ENCODE assay signal across 9 cellular contexts in the genomic region with DNA sequence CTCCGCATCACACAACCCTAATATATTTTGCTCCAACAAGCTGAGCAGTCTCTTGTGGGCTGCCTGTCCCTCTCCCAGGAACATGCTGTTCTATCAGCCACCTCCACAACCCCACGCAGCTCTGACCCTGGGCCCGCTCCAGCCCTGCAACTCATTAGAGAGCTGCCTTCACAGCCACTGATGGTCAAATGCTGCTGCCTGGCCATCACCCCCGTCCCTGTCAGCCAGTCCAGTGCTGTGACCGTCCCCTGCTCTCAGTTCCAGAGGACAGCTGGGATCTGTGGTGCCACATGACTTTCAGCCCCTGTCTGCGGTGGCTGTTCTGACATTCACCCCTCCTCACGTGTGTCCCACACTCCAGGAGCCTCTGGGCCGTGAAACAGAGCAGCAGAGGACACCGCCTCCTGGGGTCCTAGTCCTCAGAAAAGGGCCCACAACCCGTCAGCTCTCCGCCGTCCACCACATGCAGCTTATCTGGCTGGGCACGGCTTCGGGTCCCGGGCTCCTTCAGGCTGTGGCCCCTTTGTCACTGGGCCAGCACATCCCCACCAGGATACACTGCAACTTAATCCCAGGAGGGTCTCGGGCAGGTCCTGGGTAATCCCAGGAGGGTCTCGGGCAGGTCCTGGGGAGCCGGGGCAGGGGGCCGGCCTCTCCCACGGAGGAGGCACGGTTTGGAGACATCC. TPM values are rescaled to one million over a fixed set of nuclear protein-coding genes. Genes with fewer than 3 reads are reported as not detected.
DNase-seq lines count a peak whose midpoint lies in the region; FAIRE-seq and TF ChIP-seq lines count a peak whose summit lies in the region.
"Had no signal": no experiment of that assay in that cellular context is flagged by ENCODE, and none has a peak within 500 bp of the region (broad histone marks: within the 10 kb centered on the region; RNA-seq: fewer than 3 reads in every experiment).

No MANE protein-coding gene starts in this region.

- no peaks in the 10 kb centered on the region for H3K27me3 Mint-ChIP-seq in activated naive CD8-positive, alpha-beta T cell treated with anti-CD3 and anti-CD28 coated beads for 36 hours

- no peaks in the 10 kb centered on the region for H3K9me3 Mint-ChIP-seq in activated naive CD8-positive, alpha-beta T cell treated with anti-CD3 and anti-CD28 coated beads for 36 hours

- H3K9ac ChIP-seq in kidney (ENCODE audit: low read length in 2 of 2), result peak overlapping the region in 1 of 2 donors; percentile 7

- DNase-seq in H7, result peak; percentile 48
- no peak for DNase-seq in activated naive CD8-positive, alpha-beta T cell treated with anti-CD3 and anti-CD28 coated beads for 36 hours
- peak; percentile 95 for DNase-seq in kidney
- no peak for DNase-seq in stimulated activated CD4-positive, alpha-beta T cell treated with anti-CD3 and anti-CD28 coated beads, Interleukin-4, amount 100 ng/mL, for 4 hours
- no peak for DNase-seq in MV-4-11 (lab: John Stamatoyannopoulos, UW)
- DNase-seq in stimulated activated CD4-positive, alpha-beta T cell treated with anti-CD3 and anti-CD28 coated beads, Interleukin-2, amount 100 ng/mL, for 48 hours, result no peak
- DNase-seq in D721Med (ENCODE audit: insufficient read length, low spot score), result no peak

- H3K4me3 ChIP-seq in H7 (ENCODE audit: insufficient read depth, low read depth, low read length) (no peak overlapping the region), kidney (ENCODE audit: low read length in 2 of 2) (no peak overlapping the region), skin epidermis (peak overlapping the region in 1 of 7 experiments; percentile 38)

- intact Hi-C loops in kidney (cut with DNase I), result no loop called here

- peaks cover 8% of the 10 kb centered on the region for H3K27me3 ChIP-seq in H7 (ENCODE audit: control insufficient read depth, insufficient read depth, low read length)

- no peaks in the 10 kb centered on the region for H3K9me3 ChIP-seq in kidney (ENCODE audit: control insufficient read depth in 1 of 2, low read length in 2 of 2)

- H3K4me3 Mint-ChIP-seq in activated naive CD8-positive, alpha-beta T cell treated with anti-CD3 and anti-CD28 coated beads for 36 hours, result peak overlapping the region; percentile 29

- peaks cover 3 to 42% of the 10 kb centered on the region in 2 donors for H3K4me1 ChIP-seq in kidney (ENCODE audit: control insufficient read depth in 1 of 2, insufficient read depth in 1 of 2, low read depth in 1 of 2, low read length in 2 of 2)

- TF ChIP-seq CTCF in kidney (IDR thresholded peaks at IDR 0.05; ENCODE audit: borderline replicate concordance, extremely low read depth, insufficient read depth), result no peak
- TF ChIP-seq CTCF in D721Med (IDR thresholded peaks at IDR 0.05; ENCODE audit: insufficient read depth, missing control alignments), result no peak

- peak overlapping the region; percentile 37 for H3K27ac Mint-ChIP-seq in activated naive CD8-positive, alpha-beta T cell treated with anti-CD3 and anti-CD28 coated beads for 36 hours

- no peaks in the 10 kb centered on the region for H3K36me3 ChIP-seq in H7 (replicated peaks; ENCODE audit: control insufficient read depth, insufficient read depth, low read length)
- no peaks in the 10 kb centered on the region for H3K36me3 ChIP-seq in kidney (ENCODE audit: control insufficient read depth in 1 of 2, insufficient read depth in 2 of 2, low read length in 2 of 2)

- H3K27ac ChIP-seq in kidney (ENCODE audit: low read depth in 2 of 2, low read length in 2 of 2) (peak overlapping the region; percentile 86 to 93), skin epidermis (peak overlapping the region in 20 of 21 experiments; percentile 86 to 100 (median 98))

- H3K36me3 Mint-ChIP-seq in activated naive CD8-positive, alpha-beta T cell treated with anti-CD3 and anti-CD28 coated beads for 36 hours, result peaks cover 1% of the 10 kb centered on the region

- peaks cover 28% of the 10 kb centered on the region for H3K4me1 Mint-ChIP-seq in activated naive CD8-positive, alpha-beta T cell treated with anti-CD3 and anti-CD28 coated beads for 36 hours

- FAIRE-seq in kidney (lab: Jason Lieb, UNC) (no peak), D721Med (lab: Jason Lieb, UNC) (no peak)
- FAIRE-seq: keratinocyte had no signal

RNA-seq across cellular contexts. Expression of a gene that starts 14.9 kb away (rescaled TPM):
- 22.8 and 45.6 TPM in 2 replicates for total RNA-seq in H7 (2014; rRNA removed; shearing (Covaris generic))
- 10 to 100 TPM; 32.6 to 34.8 TPM for total RNA-seq in activated naive CD8-positive, alpha-beta T cell treated with anti-CD3 and anti-CD28 coated beads for 36 hours
- 54.0 TPM for total RNA-seq in kidney
- 37.3 TPM for polyA plus RNA-seq in kidney (ENCODE audit: insufficient read depth, low read depth, low replicate concordance)

RNA-seq across cellular contexts. Expression of a gene that starts 15.1 kb away (rescaled TPM):
- 28.5 and 32.9 TPM in 2 replicates for total RNA-seq in H7 (2014; rRNA removed; shearing (Covaris generic))
- 10 to 100 TPM; 14.5 to 15.2 TPM for total RNA-seq in activated naive CD8-positive, alpha-beta T cell treated with anti-CD3 and anti-CD28 coated beads for 36 hours
- total RNA-seq in kidney, result 28.4 TPM
- 27.2 TPM for polyA plus RNA-seq in kidney (ENCODE audit: insufficient read depth, low read depth, low replicate concordance)

RNA-seq across cellular contexts. Expression of a gene that starts 27.2 kb away (rescaled TPM):
- total RNA-seq in H7 (2014; rRNA removed; shearing (Covaris generic)), result 71.2 and 79.7 TPM in 2 replicates
- 100 to 1,000 TPM; 134 to 137 TPM for total RNA-seq in activated naive CD8-positive, alpha-beta T cell treated with anti-CD3 and anti-CD28 coated beads for 36 hours
- total RNA-seq in kidney, result 107 TPM
- polyA plus RNA-seq in kidney (ENCODE audit: insufficient read depth, low read depth, low replicate concordance), result 96.5 TPM

Comparison
In these comparisons a context has a peak if more than half of its experiments do, and no peak if none do; other contexts are left out.
1. DNase-seq: peak in H7 (single experiment) and kidney (single experiment); none in activated naive CD8-positive, alpha-beta T cell treated with anti-CD3 and anti-CD28 coated beads for 36 hours (single experiment), stimulated activated CD4-positive, alpha-beta T cell treated with anti-CD3 and anti-CD28 coated beads, Interleukin-4, amount 100 ng/mL, for 4 hours (0 of 2), MV-4-11 (single experiment), stimulated activated CD4-positive, alpha-beta T cell treated with anti-CD3 and anti-CD28 coated beads, Interleukin-2, amount 100 ng/mL, for 48 hours (0 of 2) and D721Med (single experiment).